In genomic region chr7:138468244-138469123, GRCh38 we compare ENCODE assay signal across 14 cellular contexts. TPM values are rescaled to one million over a fixed set of nuclear protein-coding genes. Genes with fewer than 3 reads are reported as not detected.
A peak's percentile ranks its signal among the peaks of the same experiment; 100 is the strongest.
DNase-seq lines count a peak whose midpoint lies in the region; FAIRE-seq and TF ChIP-seq lines count a peak whose summit lies in the region.
"Had no signal": no experiment of that assay in that cellular context is flagged by ENCODE, and none has a peak within 500 bp of the region (broad histone marks: within the 10 kb centered on the region; RNA-seq: fewer than 3 reads in every experiment).

No MANE protein-coding gene starts in this region.

- H3K23me2 ChIP-seq in H9 (ENCODE audit: insufficient read length, low read depth, low read length, poor library complexity, severe bottlenecking): no peaks in the 10 kb centered on the region

- H2BK20ac ChIP-seq in H9 (ENCODE audit: low read depth, low read length, poor library complexity, severe bottlenecking): no peak overlapping the region

- H3K27ac ChIP-seq in H9 (ENCODE audit: insufficient read length, low read depth, low read length) (no peak overlapping the region), astrocyte (ENCODE audit: low read depth, low read length) (no peak overlapping the region), iPS-18a (ENCODE audit: low read length) (no peak overlapping the region), spleen (no peak overlapping the region)
- H3K27ac ChIP-seq: BLaER1, HL-60 had no signal

- TF ChIP-seq CTCF in H9 (conservative IDR thresholded peaks at IDR 0.05) (no peak), astrocyte (IDR thresholded peaks at IDR 0.05; ENCODE audit: insufficient read depth, low read depth, low read length) (no peak), spleen (IDR thresholded peaks at IDR 0.05 in 8 of 11, conservative IDR thresholded peaks at IDR 0.05 in 3 of 11) (no peak)

- H3K14ac ChIP-seq in H9 (ENCODE audit: insufficient read depth, low read length): no peak overlapping the region

- H3K9me3 ChIP-seq in H9 (ENCODE audit: control insufficient read depth, low read depth, low read length) (no peaks in the 10 kb centered on the region), astrocyte (ENCODE audit: insufficient read depth, low read depth, low read length) (no peaks in the 10 kb centered on the region), iPS-18a (ENCODE audit: control insufficient read depth, low read depth, low read length) (no peaks in the 10 kb centered on the region), spleen (no peaks in the 10 kb centered on the region)

- no peak overlapping the region for H3K23ac ChIP-seq in H9 (ENCODE audit: insufficient read length, low read depth, low read length)

- peak overlapping the region in 1 of 2 experiments; percentile 30; a peak in 1 of 5 replicates for H3K4me3 Mint-ChIP-seq in H9
- peak overlapping the region; percentile 11 for H3K4me3 Mint-ChIP-seq in astrocyte (ENCODE audit: unreplicated experiment)

- H3K4me2 ChIP-seq in H9 (ENCODE audit: insufficient read depth, insufficient read length, low read length) (no peak overlapping the region), astrocyte (ENCODE audit: low read length) (no peak overlapping the region)
- H3K4me2 ChIP-seq: BLaER1 had no signal

- no peak overlapping the region for H2BK5ac ChIP-seq in H9 (ENCODE audit: insufficient read length, low read length)

- H2AK5ac ChIP-seq in H9 (ENCODE audit: insufficient read length, low read length): no peak overlapping the region

- no peak overlapping the region for H2BK15ac ChIP-seq in H9 (ENCODE audit: low read depth, low read length)

- H3K18ac ChIP-seq in H9 (ENCODE audit: insufficient read length, low read depth, low read length): no peak overlapping the region

- H3K4me3 ChIP-seq in astrocyte (ENCODE audit: insufficient read depth, low read depth, low read length): no peak overlapping the region
- peak overlapping the region; percentile 25 for H3K4me3 ChIP-seq in iPS-18a (ENCODE audit: low read length)
- no peak overlapping the region for H3K4me3 ChIP-seq in spleen
- H3K4me3 ChIP-seq: BLaER1 had no signal

- H3K4ac ChIP-seq in H9 (ENCODE audit: low read depth, low read length): no peak overlapping the region

- no peak overlapping the region for H3K9ac ChIP-seq in H9 (ENCODE audit: extremely low read depth, insufficient read length, low read length)
- no peak overlapping the region for H3K9ac ChIP-seq in astrocyte (ENCODE audit: low read length)
- H3K9ac ChIP-seq in iPS-18a (ENCODE audit: low read length): no peak overlapping the region
- H3K9ac ChIP-seq: BLaER1 had no signal

- H4K91ac ChIP-seq in H9 (ENCODE audit: insufficient read length, low read depth, low read length): no peak overlapping the region

- H3K36me3 Mint-ChIP-seq in H9 (ENCODE audit: insufficient read depth in 1 of 3, low read depth in 3 of 3): peaks cover 30 to 79% (median 76%) of the 10 kb centered on the region in 3 experiments
- peaks cover 2% of the 10 kb centered on the region for H3K36me3 Mint-ChIP-seq in astrocyte (ENCODE audit: low read depth, unreplicated experiment)

- DNase-seq in H9: no peak
- DNase-seq in astrocyte (ENCODE audit: low read depth): no peak
- DNase-seq in posterior cingulate gyrus: peak in 8 of 10 donors; percentile 13 to 91 (median 60)
- DNase-seq in COR-L47 (lab: John Stamatoyannopoulos, UW): no peak
- DNase-seq in kidney glomerular epithelial cell (lab: John Stamatoyannopoulos, UW): no peak
- no peak for DNase-seq in spleen
- DNase-seq in COLO668 (lab: John Stamatoyannopoulos, UW; ENCODE audit: unreplicated experiment): no peak
- DNase-seq: activated T-cell treated with anti-CD3 and anti-CD28 coated beads, Interleukin-2, amount 50 U/mL, for 1 hour; foreskin melanocyte; NCI-H2171 treated with DMSO at 0.1 percent for 48 hours had no signal

- H3K27ac Mint-ChIP-seq in H9: peak overlapping the region in 2 of 3 experiments; percentile 1 to 84; a peak in 2 of 7 replicates
- H3K27ac Mint-ChIP-seq in astrocyte (ENCODE audit: unreplicated experiment): no peak overlapping the region

- H3K79me2 ChIP-seq in H9 (ENCODE audit: insufficient read depth, low read length): peaks cover 68% of the 10 kb centered on the region
- peaks cover 95% of the 10 kb centered on the region for H3K79me2 ChIP-seq in astrocyte (ENCODE audit: insufficient read depth, low read length)

- H3K36me3 ChIP-seq in astrocyte (ENCODE audit: insufficient read depth, low read length) (no peaks in the 10 kb centered on the region), iPS-18a (ENCODE audit: control insufficient read depth, low read depth, low read length) (peaks cover 20% of the 10 kb centered on the region), spleen (no peaks in the 10 kb centered on the region)

- no peak overlapping the region for H3T11ph ChIP-seq in H9 (ENCODE audit: low read length)

- no peaks in the 10 kb centered on the region for H3K79me1 ChIP-seq in H9 (ENCODE audit: insufficient read depth, low read depth, low read length, poor library complexity, severe bottlenecking)

- intact Hi-C loops in posterior cingulate gyrus (cut with DNase I): no loop called here
- intact Hi-C loops in spleen (cut with DNase I; ENCODE audit: low total_unique reads): no loop called here

- no peak overlapping the region for H4K5ac ChIP-seq in H9 (ENCODE audit: insufficient read length, low read depth, low read length)

- H2AFZ ChIP-seq in H9 (ENCODE audit: low read length) (no peak overlapping the region), astrocyte (ENCODE audit: low read depth, low read length) (no peak overlapping the region)

- H2BK12ac ChIP-seq in H9 (ENCODE audit: insufficient read length, low read depth, low read length): no peak overlapping the region

- TF ChIP-seq POLR2A in spleen (IDR thresholded peaks at IDR 0.05): no peak

- H3K27me3 ChIP-seq in H9 (ENCODE audit: insufficient read depth, low read length) (no peaks in the 10 kb centered on the region), astrocyte (ENCODE audit: insufficient read depth, low read length) (no peaks in the 10 kb centered on the region), iPS-18a (ENCODE audit: control insufficient read depth, insufficient read depth, low read length) (no peaks in the 10 kb centered on the region), spleen (replicated peaks in 1 of 7) (no peaks in the 10 kb centered on the region)
- H3K27me3 ChIP-seq: BLaER1 had no signal

- H3K27me3 Mint-ChIP-seq in H9 (ENCODE audit: low read depth) (no peaks in the 10 kb centered on the region), astrocyte (ENCODE audit: low read depth, unreplicated experiment) (no peaks in the 10 kb centered on the region)

- H3K9me3 Mint-ChIP-seq in H9: no peaks in the 10 kb centered on the region
- no peaks in the 10 kb centered on the region for H3K9me3 Mint-ChIP-seq in astrocyte (ENCODE audit: unreplicated experiment)

- H4K8ac ChIP-seq in H9 (replicated peaks; ENCODE audit: insufficient read length, low read depth, low read length): no peak overlapping the region

- H3K56ac ChIP-seq in H9 (ENCODE audit: insufficient read length, low read depth, low read length): no peak overlapping the region

- no peak overlapping the region for H2BK120ac ChIP-seq in H9 (ENCODE audit: low read depth, low read length, poor library complexity, severe bottlenecking)

- FAIRE-seq in astrocyte (lab: Jason Lieb, UNC): no peak
- FAIRE-seq: H1 had no signal

- H4K20me1 ChIP-seq in H9 (ENCODE audit: control insufficient read depth, insufficient read depth, insufficient read length) (no peaks in the 10 kb centered on the region), astrocyte (ENCODE audit: insufficient read depth, low read length) (peaks cover 38% of the 10 kb centered on the region)

- WGBS in H9 (ENCODE audit: extremely low coverage, insufficient read length, low lambda C conversion rate): no CpG with 5 or more reads among the region's 5 CpGs
- WGBS in spleen, 5 donors: 84 to 93% (median 92%) methylated on average over 5 of the region's 5 CpGs

- H3K4me1 ChIP-seq in H9 (ENCODE audit: insufficient read depth, low read length) (peaks cover 2% of the 10 kb centered on the region), astrocyte (ENCODE audit: insufficient read depth, low read length) (no peaks in the 10 kb centered on the region), iPS-18a (ENCODE audit: control insufficient read depth, low read depth, low read length) (peaks cover 31% of the 10 kb centered on the region), spleen (peaks cover 0 to 52% (median 13%) of the 10 kb centered on the region in 6 donors)

- H3K4me1 Mint-ChIP-seq in H9 (peaks cover 64 to 70% of the 10 kb centered on the region in 2 experiments), astrocyte (ENCODE audit: low read depth, unreplicated experiment) (peaks cover 18% of the 10 kb centered on the region)

RNA-seq across cellular contexts. Expression of gene TRIM24, which starts 8.4 kb away (rescaled TPM):
- total RNA-seq in H9 (2021) (255 and 260 TPM in 2 replicates), astrocyte (60.3 and 62.3 TPM in 2 replicates), spleen (10 to 100 TPM; 13.7 to 22.3 (median 15.9) TPM)
- polyA plus RNA-seq in spleen: 1 to 10 TPM; 5.2 to 6.5 (median 5.7) TPM

Comparison
In these comparisons a context has a peak if more than half of its experiments do, and no peak if none do; other contexts are left out.
1. DNase-seq: peak in posterior cingulate gyrus (8 of 10); none in H9 (single experiment), astrocyte (single experiment), COR-L47 (single experiment), kidney glomerular epithelial cell (single experiment), spleen (single experiment) and COLO668 (single experiment).